In genomic region chr4:82360298-82361177, GRCh38 we compare ENCODE assay signal across 8 cellular contexts. TPM values are rescaled to one million over a fixed set of nuclear protein-coding genes. Genes with fewer than 3 reads are reported as not detected.
DNase-seq lines count a peak whose midpoint lies in the region; ATAC-seq and TF ChIP-seq lines count a peak whose summit lies in the region.

No MANE protein-coding gene starts in this region.

- DNase-seq in BJ (ENCODE audit: low read depth): no peak
- DNase-seq in epithelial cell of proximal tubule (ENCODE audit: low read depth): no peak
- DNase-seq in natural killer cell treated with Interleukin-12 subunit alpha and Interleukin-12 subunit beta and Interleukin-15 and Interleukin-18, amount 100 ng/mL, for 72 hours (ENCODE audit: low spot score): no peak
- DNase-seq in occipital lobe (lab: John Stamatoyannopoulos, UW): no peak
- DNase-seq in cerebellar nuclear complex (lab: John Stamatoyannopoulos, UW): no peak

- 0 out of 2 replicates have a peak, but pooled peaks cover 2% of the 10 kb centered on the region for H3K36me3 ChIP-seq in BJ (ENCODE audit: control insufficient read depth, insufficient read depth, low read length)

- CTCF ChIA-PET in BJ (lab: Yijun Ruan, JAX): interaction anchor here (0.9 to 2.7 kb wide), 8 partner anchors 11 to 91 kb away, joined by 3 to 14 read pairs (median 5); partner anchors contain the start of gene HNRNPDL

- H3K4me3 ChIP-seq in BJ (ENCODE audit: low read depth, low read length) (no peak overlapping the region), epithelial cell of proximal tubule (ENCODE audit: low read depth, low read length) (no peak overlapping the region)

- ATAC-seq in GM18909 (IDR thresholded peaks at IDR 0.05; ENCODE audit: poor library complexity, unreplicated experiment) (peak; percentile 52), SK-N-SH treated with all-trans-retinoic acid at 6 μM for 48 hours (peak; percentile 80), HG03139 (IDR thresholded peaks at IDR 0.05; ENCODE audit: unreplicated experiment) (no peak)
- ATAC-seq in natural killer cell treated with Interleukin-12 subunit alpha and Interleukin-12 subunit beta and Interleukin-15 and Interleukin-18, amount 100 ng/mL, for 72 hours: peak; percentile 44 to 48

- H3K27ac Mint-ChIP-seq in natural killer cell treated with Interleukin-12 subunit alpha and Interleukin-12 subunit beta and Interleukin-15 and Interleukin-18, amount 100 ng/mL, for 72 hours: peak overlapping the region in 1 of 2 donors; percentile 80

- POLR2A ChIA-PET in BJ (lab: Charles Lee): interaction anchor here (0.5 to 0.6 kb wide), 3 partner anchors 8 to 21 kb away, joined by 3 to 10 read pairs (median 10); no protein-coding TSS in a partner anchor

- no peaks in the 10 kb centered on the region for H3K9me3 Mint-ChIP-seq in natural killer cell treated with Interleukin-12 subunit alpha and Interleukin-12 subunit beta and Interleukin-15 and Interleukin-18, amount 100 ng/mL, for 72 hours

- peaks cover 39% of the 10 kb centered on the region for H3K36me3 Mint-ChIP-seq in natural killer cell treated with Interleukin-12 subunit alpha and Interleukin-12 subunit beta and Interleukin-15 and Interleukin-18, amount 100 ng/mL, for 72 hours

- no peaks in the 10 kb centered on the region for H3K27me3 ChIP-seq in BJ (ENCODE audit: control insufficient read depth, insufficient read depth, low read length)

- no peaks in the 10 kb centered on the region for H3K27me3 Mint-ChIP-seq in natural killer cell treated with Interleukin-12 subunit alpha and Interleukin-12 subunit beta and Interleukin-15 and Interleukin-18, amount 100 ng/mL, for 72 hours

- H3K4me1 Mint-ChIP-seq in natural killer cell treated with Interleukin-12 subunit alpha and Interleukin-12 subunit beta and Interleukin-15 and Interleukin-18, amount 100 ng/mL, for 72 hours (ENCODE audit: low read depth in 2 of 2): peaks cover 59 to 82% of the 10 kb centered on the region in 2 donors

- TF ChIP-seq CTCF in BJ (IDR thresholded peaks at IDR 0.05; ENCODE audit: insufficient read depth, low read depth, low read length): peak; percentile 67
- TF ChIP-seq CTCF in epithelial cell of proximal tubule (conservative IDR thresholded peaks at IDR 0.05; ENCODE audit: low read depth, low read length): peak; percentile 71

- H3K4me3 Mint-ChIP-seq in natural killer cell treated with Interleukin-12 subunit alpha and Interleukin-12 subunit beta and Interleukin-15 and Interleukin-18, amount 100 ng/mL, for 72 hours: no peak overlapping the region

TF ChIP-seq in SK-N-SH treated with all-trans-retinoic acid at 6 μM for 48 hours, 23 proteins besides CTCF, POLR2A, EP300 and RAD21:
- TF ChIP-seq PATZ1 (CRISPR knock-in tag; IDR thresholded peaks at IDR 0.05; ENCODE audit: borderline replicate concordance) (no peak), RARB (CRISPR knock-in tag; IDR thresholded peaks at IDR 0.05) (no peak), POU6F1 (CRISPR knock-in tag; IDR thresholded peaks at IDR 0.05; ENCODE audit: borderline replicate concordance, low read depth) (no peak), SNAI2 (CRISPR knock-in tag; IDR thresholded peaks at IDR 0.05) (no peak), ZFP30 (CRISPR knock-in tag; IDR thresholded peaks at IDR 0.05) (no peak), ZNF70 (CRISPR knock-in tag; IDR thresholded peaks at IDR 0.05) (no peak), CSDC2 (CRISPR knock-in tag; IDR thresholded peaks at IDR 0.05) (no peak), ZNF565 (CRISPR knock-in tag; conservative IDR thresholded peaks at IDR 0.05; ENCODE audit: low read depth) (no peak), BACH2 (CRISPR knock-in tag; IDR thresholded peaks at IDR 0.05; ENCODE audit: borderline replicate concordance) (no peak), PPARA (CRISPR knock-in tag; IDR thresholded peaks at IDR 0.05; ENCODE audit: borderline replicate concordance) (no peak), ZC3H10 (CRISPR knock-in tag; IDR thresholded peaks at IDR 0.05) (no peak), OSR1 (CRISPR knock-in tag; IDR thresholded peaks at IDR 0.05) (no peak), ARNTL (CRISPR knock-in tag; IDR thresholded peaks at IDR 0.05; ENCODE audit: borderline replicate concordance, low read depth) (no peak), ZNF8 (CRISPR knock-in tag; IDR thresholded peaks at IDR 0.05) (no peak), TOX (CRISPR knock-in tag; IDR thresholded peaks at IDR 0.05; ENCODE audit: borderline replicate concordance) (no peak), GLIS3 (CRISPR knock-in tag; IDR thresholded peaks at IDR 0.05) (no peak), TSHZ2 (CRISPR knock-in tag; IDR thresholded peaks at IDR 0.05) (no peak), ZFP3 (CRISPR knock-in tag; IDR thresholded peaks at IDR 0.05) (no peak), ISL1 (CRISPR knock-in tag; IDR thresholded peaks at IDR 0.05) (no peak)

RNA-seq across cellular contexts. Expression of gene HNRNPD, which starts 13.3 kb away (rescaled TPM):
- polyA plus RNA-seq in BJ (2011; rRNA removed): 40.5 and 41.1 TPM in 2 replicates
- 6.8 and 18.4 TPM in 2 replicates for polyA minus RNA-seq in BJ (2011; rRNA and poly(A)+ RNA removed)
- total RNA-seq in epithelial cell of proximal tubule (83.0 and 96.6 TPM in 2 replicates), occipital lobe (56.0 TPM)
- 100 to 1,000 TPM; 280 to 290 TPM for total RNA-seq in natural killer cell treated with Interleukin-12 subunit alpha and Interleukin-12 subunit beta and Interleukin-15 and Interleukin-18, amount 100 ng/mL, for 72 hours
